ENCODE assay signal across 17 cellular contexts in genomic region chr16:79409970-79410369, GRCh38.
DNase-seq lines count a peak whose midpoint lies in the region; ATAC-seq and TF ChIP-seq lines count a peak whose summit lies in the region.
"Had no signal": no experiment of that assay in that cellular context is flagged by ENCODE, and none has a peak within 500 bp of the region (broad histone marks: within the 10 kb centered on the region; RNA-seq: fewer than 3 reads in every experiment).

No MANE protein-coding gene starts in this region.

- H2AK5ac ChIP-seq in mesendoderm (ENCODE audit: low read length), result peak overlapping the region; percentile 19

- H4K5ac ChIP-seq in mesendoderm (ENCODE audit: low read length), result no peak overlapping the region

- H2BK15ac ChIP-seq in mesendoderm (replicated peaks; ENCODE audit: low read depth), result no peak overlapping the region

- BruUV-seq in A673 (replicated peaks; lab: Mats Ljungman, UMichigan), result no TSS peak

- H2BK5ac ChIP-seq in mesendoderm (ENCODE audit: low read length), result no peak overlapping the region

- CTCF ChIA-PET in A673 (lab: Charles Lee), result no interaction called here

- no peak overlapping the region for H2BK120ac ChIP-seq in mesendoderm (ENCODE audit: low read depth, low read length)

- no peak overlapping the region for H4K8ac ChIP-seq in mesendoderm (ENCODE audit: low read depth, low read length)

- H3K4me3 Mint-ChIP-seq in glutamatergic neuron (ENCODE audit: unreplicated experiment), result no peak overlapping the region
- H3K4me3 Mint-ChIP-seq: CD4-positive, CD25-positive, alpha-beta regulatory T cell; H9 had no signal

- H3K4me1 ChIP-seq in Karpas-422 (ENCODE audit: low read length) (no peaks in the 10 kb centered on the region), mesendoderm (ENCODE audit: control insufficient read depth, low read depth, low read length) (peaks cover 10% of the 10 kb centered on the region), A673 (ENCODE audit: insufficient read depth, low read length, poor library complexity, severe bottlenecking) (no peaks in the 10 kb centered on the region)
- H3K4me1 ChIP-seq: A549, BLaER1 had no signal

- no peak overlapping the region for H3K27ac Mint-ChIP-seq in glutamatergic neuron (ENCODE audit: unreplicated experiment)
- H3K27ac Mint-ChIP-seq: CD4-positive, CD25-positive, alpha-beta regulatory T cell; H9 had no signal

- no peaks in the 10 kb centered on the region for H3K9me3 ChIP-seq in Karpas-422 (ENCODE audit: low read length)
- no peaks in the 10 kb centered on the region for H3K9me3 ChIP-seq in A673 (ENCODE audit: low read depth, low read length, poor library complexity, severe bottlenecking)
- H3K9me3 ChIP-seq: BLaER1 had no signal

- H3K27ac ChIP-seq in Karpas-422 (ENCODE audit: low read length), result no peak overlapping the region
- no peak overlapping the region for H3K27ac ChIP-seq in mesendoderm (ENCODE audit: low read depth, low read length)
- H3K27ac ChIP-seq in A673 (ENCODE audit: low read depth, low read length, poor library complexity, severe bottlenecking), result no peak overlapping the region
- H3K27ac ChIP-seq: A549, BLaER1 had no signal

- H3K9me3 Mint-ChIP-seq in glutamatergic neuron (ENCODE audit: unreplicated experiment), result peaks cover 4% of the 10 kb centered on the region
- H3K9me3 Mint-ChIP-seq: CD4-positive, CD25-positive, alpha-beta regulatory T cell had no signal

- no peaks in the 10 kb centered on the region for H3K79me1 ChIP-seq in mesendoderm (ENCODE audit: low read length)

- no peak overlapping the region for H3K18ac ChIP-seq in mesendoderm (ENCODE audit: low read length)

- no peak for TF ChIP-seq CTCF in NB4 (IDR thresholded peaks at IDR 0.05; ENCODE audit: low read depth, low read length)
- TF ChIP-seq CTCF in glutamatergic neuron (IDR thresholded peaks at IDR 0.05; ENCODE audit: partially characterized antibody, unreplicated experiment), result no peak
- TF ChIP-seq CTCF in A673 (conservative IDR thresholded peaks at IDR 0.05; ENCODE audit: low read depth, low read length), result no peak

- peaks cover 5% of the 10 kb centered on the region for H3K36me3 Mint-ChIP-seq in glutamatergic neuron (ENCODE audit: unreplicated experiment)
- H3K36me3 Mint-ChIP-seq: CD4-positive, CD25-positive, alpha-beta regulatory T cell had no signal

- POLR2A ChIA-PET in A673 (lab: Charles Lee; ENCODE audit: low non-redundant PET), result no interaction called here

- H3K36me3 ChIP-seq in Karpas-422 (ENCODE audit: insufficient read depth, low read length) (no peaks in the 10 kb centered on the region), mesendoderm (ENCODE audit: control insufficient read depth, insufficient read depth, low read length) (no peaks in the 10 kb centered on the region), A673 (ENCODE audit: insufficient read depth, low read length, poor library complexity, severe bottlenecking) (no peaks in the 10 kb centered on the region)
- H3K36me3 ChIP-seq: BLaER1 had no signal

- no peak overlapping the region for H3K9ac ChIP-seq in Karpas-422 (ENCODE audit: low read length)
- H3K9ac ChIP-seq in mesendoderm (ENCODE audit: low read length), result no peak overlapping the region
- H3K9ac ChIP-seq: BLaER1 had no signal

- no peak overlapping the region for H3K4ac ChIP-seq in mesendoderm (ENCODE audit: low read depth, low read length)

- H3K79me2 ChIP-seq in Karpas-422 (ENCODE audit: low read length), result no peaks in the 10 kb centered on the region
- no peaks in the 10 kb centered on the region for H3K79me2 ChIP-seq in mesendoderm (ENCODE audit: control insufficient read depth, insufficient read depth, low read length)

- ATAC-seq in HG03342 (IDR thresholded peaks at IDR 0.05; ENCODE audit: unreplicated experiment) (no peak), GM18858 (IDR thresholded peaks at IDR 0.05; ENCODE audit: unreplicated experiment) (no peak)
- ATAC-seq: A549, GM12878 had no signal

- intact Hi-C loops in A673 (cut with micrococcal nuclease; ENCODE audit: unreplicated experiment), result no loop called here

- no peak overlapping the region for H3K4me2 ChIP-seq in Karpas-422 (ENCODE audit: low read depth, low read length, poor library complexity, severe bottlenecking)
- H3K4me2 ChIP-seq in mesendoderm (ENCODE audit: low read length), result no peak overlapping the region
- H3K4me2 ChIP-seq: A549, BLaER1 had no signal

- H3K27me3 Mint-ChIP-seq in glutamatergic neuron (ENCODE audit: unreplicated experiment), result no peaks in the 10 kb centered on the region
- H3K27me3 Mint-ChIP-seq: CD4-positive, CD25-positive, alpha-beta regulatory T cell had no signal

- no peak overlapping the region for H3K56ac ChIP-seq in mesendoderm (ENCODE audit: low read length)

- no CpG with 5 or more reads among the region's 9 CpGs for WGBS in mesendoderm (ENCODE audit: extremely low coverage, insufficient coverage, low lambda C conversion rate)

- H3K4me1 Mint-ChIP-seq in glutamatergic neuron (ENCODE audit: low read depth, unreplicated experiment), result peaks cover 1% of the 10 kb centered on the region

- H3K4me3 ChIP-seq in Karpas-422 (ENCODE audit: low read length) (no peak overlapping the region), NB4 (ENCODE audit: low read depth, low read length) (no peak overlapping the region), mesendoderm (ENCODE audit: low read length) (no peak overlapping the region), A673 (ENCODE audit: low read depth, low read length, poor library complexity, severe bottlenecking) (no peak overlapping the region)
- H3K4me3 ChIP-seq: A549, BLaER1, GM12878 had no signal

- DNase-seq in Karpas-422 (peak; percentile 50), NB4 (ENCODE audit: low read depth) (peak; percentile 19), RPMI8226 (peak; percentile 14), mesendoderm (no peak), glutamatergic neuron (no peak), A673 (ENCODE audit: low spot score) (no peak)
- DNase-seq: Calu3; CD4-positive, CD25-positive, alpha-beta regulatory T cell; DMS 273 treated with DMSO at 0.1 percent for 48 hours; GOT3; H9; IMR-90 had no signal

- no peak for TF ChIP-seq POLR2A in NB4 (IDR thresholded peaks at IDR 0.05; ENCODE audit: extremely low read depth, insufficient read length)

- H3K27me3 ChIP-seq in Karpas-422 (ENCODE audit: low read length) (no peaks in the 10 kb centered on the region), mesendoderm (ENCODE audit: insufficient read depth, low read length, poor library complexity) (no peaks in the 10 kb centered on the region), A673 (replicated peaks; ENCODE audit: insufficient read depth, low read depth, low read length, poor library complexity) (no peaks in the 10 kb centered on the region)
- H3K27me3 ChIP-seq: BLaER1 had no signal

- H4K20me1 ChIP-seq in Karpas-422 (ENCODE audit: insufficient read depth, low read depth, low read length), result no peaks in the 10 kb centered on the region
- H4K20me1 ChIP-seq: BLaER1 had no signal

- H3K9me2 ChIP-seq in Karpas-422 (replicated peaks; ENCODE audit: insufficient read depth, low read length), result no peaks in the 10 kb centered on the region

- H2AFZ ChIP-seq in Karpas-422 (ENCODE audit: low read length), result no peak overlapping the region

- H3K23ac ChIP-seq in mesendoderm (ENCODE audit: low read length), result no peak overlapping the region

Comparison
In these comparisons a context has a peak if more than half of its experiments do, and no peak if none do; other contexts are left out.
1. DNase-seq: peak in Karpas-422 (single experiment), NB4 (single experiment) and RPMI8226 (single experiment); none in mesendoderm (single experiment), glutamatergic neuron (single experiment) and A673 (single experiment).